ENCODE assay signal across 1 cellular context in genomic region chr22:19290400-19291217, GRCh38.
TF ChIP-seq lines count a peak whose summit lies in the region.

No MANE protein-coding gene starts in this region.

TF ChIP-seq in IMR-90, 13 proteins besides CTCF, POLR2A, EP300 and RAD21 (continued from another document):
- TF ChIP-seq NFE2L2 (IDR thresholded peaks at IDR 0.05; ENCODE audit: low read depth, low read length) (no peak), USF2 (IDR thresholded peaks at IDR 0.05; ENCODE audit: low read depth, low read length) (no peak)
